Comparison of ENCODE assay signal across 21 cellular contexts in genomic region chr10:20299037-20299557, GRCh38.
"Had no signal": no experiment of that assay in that cellular context is flagged by ENCODE, and none has a peak within 500 bp of the region (broad histone marks: within the 10 kb centered on the region; RNA-seq: fewer than 3 reads in every experiment).

No MANE protein-coding gene starts in this region.

- H3K4me3 Mint-ChIP-seq: activated CD4-positive, alpha-beta T cell treated with anti-CD3 and anti-CD28 coated beads for 36 hours; central memory CD8-positive, alpha-beta T cell; neural crest cell; stimulated activated effector memory CD8-positive, alpha-beta T cell treated with anti-CD3 and anti-CD28 coated beads, Interleukin-12 subunit alpha, Interleukin-12 subunit beta, amount 100 ng/mL, for 72 hours had no signal

- ATAC-seq: activated CD4-positive, alpha-beta T cell treated with anti-CD3 and anti-CD28 coated beads for 36 hours; activated naive CD4-positive, alpha-beta T cell treated with anti-CD3 and anti-CD28 coated beads, Interleukin-2, amount 50 U/mL, for 72 hours; body of pancreas; esophagus mucosa; left cardiac atrium; lower lobe of right lung; psoas muscle; sciatic nerve; stimulated activated effector memory CD8-positive, alpha-beta T cell treated with anti-CD3 and anti-CD28 coated beads, Interleukin-12 subunit alpha, Interleukin-12 subunit beta, amount 100 ng/mL, for 72 hours had no signal

- H3K9me3 ChIP-seq: adrenal gland, psoas muscle, testis had no signal

- H3K27ac ChIP-seq: adrenal gland, body of pancreas, lower lobe of right lung, psoas muscle, testis had no signal

- H3K27ac Mint-ChIP-seq: activated CD4-positive, alpha-beta T cell treated with anti-CD3 and anti-CD28 coated beads for 36 hours; activated naive CD4-positive, alpha-beta T cell treated with anti-CD3 and anti-CD28 coated beads, Interleukin-2, amount 50 U/mL, for 72 hours; stimulated activated effector memory CD8-positive, alpha-beta T cell treated with anti-CD3 and anti-CD28 coated beads, Interleukin-12 subunit alpha, Interleukin-12 subunit beta, amount 100 ng/mL, for 72 hours had no signal

- H3K4me3 ChIP-seq: adrenal gland, body of pancreas, lower lobe of right lung, psoas muscle, testis had no signal

- H3K4me1 Mint-ChIP-seq: activated CD4-positive, alpha-beta T cell treated with anti-CD3 and anti-CD28 coated beads for 36 hours; central memory CD8-positive, alpha-beta T cell; neural crest cell; stimulated activated effector memory CD8-positive, alpha-beta T cell treated with anti-CD3 and anti-CD28 coated beads, Interleukin-12 subunit alpha, Interleukin-12 subunit beta, amount 100 ng/mL, for 72 hours had no signal

- DNase-seq: activated CD4-positive, alpha-beta T cell treated with anti-CD3 and anti-CD28 coated beads for 36 hours; activated CD4-positive, alpha-beta T cell treated with anti-CD3 and anti-CD28 coated beads, Interleukin-2, amount 50 U/mL, for 48 hours; activated gamma-delta T cell treated with Interleukin-2 at 50 U/mL for 16 hours; adrenal gland; body of pancreas; cortex of kidney; effector CD4-positive, alpha-beta T cell; foreskin fibroblast; left cardiac atrium; lower lobe of right lung; midbrain; psoas muscle; stimulated activated CD4-positive, alpha-beta T cell treated with anti-CD3 and anti-CD28 coated beads, Interleukin-4, amount 100 ng/mL, for 24 hours; testis had no signal

- H3K36me3 ChIP-seq: adrenal gland, lower lobe of right lung had no signal

- H3K27me3 ChIP-seq: adrenal gland, body of pancreas, testis had no signal

- FAIRE-seq: islet of Langerhans had no signal

- H3K27me3 Mint-ChIP-seq: activated CD4-positive, alpha-beta T cell treated with anti-CD3 and anti-CD28 coated beads for 36 hours; central memory CD8-positive, alpha-beta T cell had no signal

- H3K4me1 ChIP-seq: adrenal gland, body of pancreas, lower lobe of right lung, psoas muscle, testis had no signal

- H3K36me3 Mint-ChIP-seq: stimulated activated effector memory CD8-positive, alpha-beta T cell treated with anti-CD3 and anti-CD28 coated beads, Interleukin-12 subunit alpha, Interleukin-12 subunit beta, amount 100 ng/mL, for 72 hours had no signal
